In genomic region chr12:85676816-85677749, GRCh38 we compare ENCODE assay signal across 1 cellular context.
TF ChIP-seq lines count a peak whose summit lies in the region.

No MANE protein-coding gene starts in this region.

TF ChIP-seq in WTC11, 78 proteins besides CTCF, POLR2A, EP300 and RAD21 (continued from another document):
- no peak for TF ChIP-seq ERG (CRISPR knock-in tag; IDR thresholded peaks at IDR 0.05)
- TF ChIP-seq IRF1 (CRISPR knock-in tag; IDR thresholded peaks at IDR 0.05), result no peak
- no peak for TF ChIP-seq RELA (CRISPR knock-in tag; IDR thresholded peaks at IDR 0.05; ENCODE audit: borderline replicate concordance)
